ENCODE assay signal across 1 cellular context in the genomic region with DNA sequence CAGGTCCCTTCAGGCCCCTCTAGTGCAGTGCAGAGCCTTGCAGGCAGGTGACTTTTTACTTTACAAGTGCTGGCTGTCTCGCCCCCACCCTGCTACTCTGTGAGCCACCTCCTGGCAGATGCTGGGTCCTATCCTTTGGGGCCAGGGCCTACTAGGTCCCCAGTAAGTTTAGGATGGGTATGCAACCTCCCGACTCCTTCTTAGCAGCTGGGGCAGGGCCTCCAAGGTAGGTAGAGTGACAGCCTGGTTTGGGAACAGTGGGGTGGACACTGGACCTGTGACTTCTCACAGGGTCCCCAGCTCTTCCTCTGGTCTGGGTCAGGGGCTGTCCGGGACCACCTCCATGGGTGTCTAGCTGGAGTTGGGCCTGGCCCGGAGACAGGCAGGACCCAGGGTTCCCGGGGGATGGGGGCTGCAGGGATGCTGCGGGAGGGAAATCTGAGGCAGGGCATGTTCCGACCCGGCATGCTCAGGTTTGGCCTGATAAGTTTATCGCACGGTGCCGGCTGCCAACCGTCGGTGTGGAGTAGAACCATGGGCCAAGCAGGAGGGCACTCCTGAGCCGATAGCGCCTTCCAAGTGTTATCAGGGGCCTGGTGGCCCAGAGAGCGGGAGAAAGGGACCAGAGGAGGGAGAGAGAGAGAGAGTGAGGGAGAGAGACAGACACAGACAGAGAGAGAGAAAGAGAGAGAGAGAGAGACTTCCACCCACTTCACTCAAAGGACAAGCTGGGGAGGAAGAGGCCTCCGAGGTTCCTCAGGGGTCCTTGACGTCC.
TF ChIP-seq lines count a peak whose summit lies in the region.

No MANE protein-coding gene starts in this region.

TF ChIP-seq in K562, 482 proteins besides CTCF, POLR2A, EP300 and RAD21 (continued from another document and continues in another):
- TF ChIP-seq, protein P1, sequence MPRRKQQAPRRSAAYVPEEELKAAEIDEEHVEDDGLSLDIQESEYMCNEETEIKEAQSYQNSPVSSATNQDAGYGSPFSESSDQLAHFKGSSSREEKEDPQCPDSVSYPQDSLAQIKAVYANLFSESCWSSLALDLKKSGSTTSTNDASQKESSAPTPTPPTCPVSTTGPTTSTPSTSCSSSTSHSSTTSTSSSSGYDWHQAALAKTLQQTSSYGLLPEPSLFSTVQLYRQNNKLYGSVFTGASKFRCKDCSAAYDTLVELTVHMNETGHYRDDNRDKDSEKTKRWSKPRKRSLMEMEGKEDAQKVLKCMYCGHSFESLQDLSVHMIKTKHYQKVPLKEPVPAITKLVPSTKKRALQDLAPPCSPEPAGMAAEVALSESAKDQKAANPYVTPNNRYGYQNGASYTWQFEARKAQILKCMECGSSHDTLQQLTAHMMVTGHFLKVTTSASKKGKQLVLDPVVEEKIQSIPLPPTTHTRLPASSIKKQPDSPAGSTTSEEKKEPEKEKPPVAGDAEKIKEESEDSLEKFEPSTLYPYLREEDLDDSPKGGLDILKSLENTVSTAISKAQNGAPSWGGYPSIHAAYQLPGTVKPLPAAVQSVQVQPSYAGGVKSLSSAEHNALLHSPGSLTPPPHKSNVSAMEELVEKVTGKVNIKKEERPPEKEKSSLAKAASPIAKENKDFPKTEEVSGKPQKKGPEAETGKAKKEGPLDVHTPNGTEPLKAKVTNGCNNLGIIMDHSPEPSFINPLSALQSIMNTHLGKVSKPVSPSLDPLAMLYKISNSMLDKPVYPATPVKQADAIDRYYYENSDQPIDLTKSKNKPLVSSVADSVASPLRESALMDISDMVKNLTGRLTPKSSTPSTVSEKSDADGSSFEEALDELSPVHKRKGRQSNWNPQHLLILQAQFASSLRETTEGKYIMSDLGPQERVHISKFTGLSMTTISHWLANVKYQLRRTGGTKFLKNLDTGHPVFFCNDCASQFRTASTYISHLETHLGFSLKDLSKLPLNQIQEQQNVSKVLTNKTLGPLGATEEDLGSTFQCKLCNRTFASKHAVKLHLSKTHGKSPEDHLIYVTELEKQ (CRISPR knock-in tag; IDR thresholded peaks at IDR 0.05) = 0 out of 2 replicates have a peak, but pooled peaks have one; percentile 32
- TF ChIP-seq, protein P2, sequence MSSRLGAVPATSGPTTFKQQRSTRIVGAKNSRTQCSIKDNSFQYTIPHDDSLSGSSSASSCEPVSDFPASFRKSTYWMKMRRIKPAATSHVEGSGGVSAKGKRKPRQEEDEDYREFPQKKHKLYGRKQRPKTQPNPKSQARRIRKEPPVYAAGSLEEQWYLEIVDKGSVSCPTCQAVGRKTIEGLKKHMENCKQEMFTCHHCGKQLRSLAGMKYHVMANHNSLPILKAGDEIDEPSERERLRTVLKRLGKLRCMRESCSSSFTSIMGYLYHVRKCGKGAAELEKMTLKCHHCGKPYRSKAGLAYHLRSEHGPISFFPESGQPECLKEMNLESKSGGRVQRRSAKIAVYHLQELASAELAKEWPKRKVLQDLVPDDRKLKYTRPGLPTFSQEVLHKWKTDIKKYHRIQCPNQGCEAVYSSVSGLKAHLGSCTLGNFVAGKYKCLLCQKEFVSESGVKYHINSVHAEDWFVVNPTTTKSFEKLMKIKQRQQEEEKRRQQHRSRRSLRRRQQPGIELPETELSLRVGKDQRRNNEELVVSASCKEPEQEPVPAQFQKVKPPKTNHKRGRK (tag; IDR thresholded peaks at IDR 0.05) = no peak
- TF ChIP-seq DNMT1 (IDR thresholded peaks at IDR 0.05) (peak; percentile 74; the same call in 1 of the 2 replicates), MCM3 (IDR thresholded peaks at IDR 0.05) (no peak), ATF1 (CRISPR knock-in tag; IDR thresholded peaks at IDR 0.05) (no peak), ATF1 (tag; IDR thresholded peaks at IDR 0.05) (0 out of 2 replicates have a peak, but pooled peaks have one; percentile 29), SOX6 (IDR thresholded peaks at IDR 0.05) (peak; percentile 82), CAMTA2 (CRISPR knock-in tag; conservative IDR thresholded peaks at IDR 0.05) (no peak), DDX20 (tag; IDR thresholded peaks at IDR 0.05; ENCODE audit: low read depth) (no peak), NR2C2 (CRISPR knock-in tag; IDR thresholded peaks at IDR 0.05) (no peak), NR2C2 (tag; IDR thresholded peaks at IDR 0.05) (no peak), ZNF24 (IDR thresholded peaks at IDR 0.05) (0 out of 2 replicates have a peak, but pooled peaks have one; percentile 9), ZFPM2 (CRISPR knock-in tag; IDR thresholded peaks at IDR 0.05) (no peak), HMG20A (CRISPR knock-in tag; conservative IDR thresholded peaks at IDR 0.05) (no peak), SIX5 (IDR thresholded peaks at IDR 0.05; ENCODE audit: borderline replicate concordance in 1 of 2, insufficient read depth in 1 of 2, low read depth in 1 of 2, low read length in 2 of 2) (no peak), ZNF444 (CRISPR knock-in tag; IDR thresholded peaks at IDR 0.05) (0 out of 2 replicates have a peak, but pooled peaks have one; percentile 28), ZNF589 (CRISPR knock-in tag; IDR thresholded peaks at IDR 0.05; ENCODE audit: low read depth) (peak; percentile 50; the same call in 1 of the 2 replicates), MYNN (IDR thresholded peaks at IDR 0.05) (peak; percentile 89), MYNN (CRISPR knock-in tag; IDR thresholded peaks at IDR 0.05) (no peak), HLTF (IDR thresholded peaks at IDR 0.05) (peak; percentile 93), OTX1 (CRISPR knock-in tag; IDR thresholded peaks at IDR 0.05) (no peak), TGIF2 (CRISPR knock-in tag; IDR thresholded peaks at IDR 0.05) (no peak), FOXJ3 (CRISPR knock-in tag; IDR thresholded peaks at IDR 0.05) (no peak), ZEB2 (IDR thresholded peaks at IDR 0.05) (peak; percentile 53; the same call in 1 of the 2 replicates), CCNT2 (IDR thresholded peaks at IDR 0.05; ENCODE audit: borderline replicate concordance, extremely low read depth, insufficient read length, low read depth, low read length) (peak; percentile 81), NUFIP1 (IDR thresholded peaks at IDR 0.05; ENCODE audit: partially characterized antibody) (no peak), SMARCC2 (IDR thresholded peaks at IDR 0.05; ENCODE audit: low read depth) (peak; percentile 65; the same call in 1 of the 2 replicates), FOXM1 (IDR thresholded peaks at IDR 0.05; ENCODE audit: low read depth) (peak; percentile 77; the same call in 1 of the 2 replicates), FOXM1 (CRISPR knock-in tag; IDR thresholded peaks at IDR 0.05; ENCODE audit: low read depth) (no peak), ZNF41 (CRISPR knock-in tag; conservative IDR thresholded peaks at IDR 0.05) (no peak), ZFX (CRISPR knock-in tag; IDR thresholded peaks at IDR 0.05) (peak; percentile 57), ZNF445 (CRISPR knock-in tag; IDR thresholded peaks at IDR 0.05; ENCODE audit: low read depth) (no peak), ZBTB17 (CRISPR knock-in tag; IDR thresholded peaks at IDR 0.05) (peak; percentile 53; the same call in 1 of the 2 replicates), ZNF347 (CRISPR knock-in tag; IDR thresholded peaks at IDR 0.05; ENCODE audit: low read depth) (no peak), ZNF354B (CRISPR knock-in tag; IDR thresholded peaks at IDR 0.05) (no peak)
- TF ChIP-seq, protein P3, sequence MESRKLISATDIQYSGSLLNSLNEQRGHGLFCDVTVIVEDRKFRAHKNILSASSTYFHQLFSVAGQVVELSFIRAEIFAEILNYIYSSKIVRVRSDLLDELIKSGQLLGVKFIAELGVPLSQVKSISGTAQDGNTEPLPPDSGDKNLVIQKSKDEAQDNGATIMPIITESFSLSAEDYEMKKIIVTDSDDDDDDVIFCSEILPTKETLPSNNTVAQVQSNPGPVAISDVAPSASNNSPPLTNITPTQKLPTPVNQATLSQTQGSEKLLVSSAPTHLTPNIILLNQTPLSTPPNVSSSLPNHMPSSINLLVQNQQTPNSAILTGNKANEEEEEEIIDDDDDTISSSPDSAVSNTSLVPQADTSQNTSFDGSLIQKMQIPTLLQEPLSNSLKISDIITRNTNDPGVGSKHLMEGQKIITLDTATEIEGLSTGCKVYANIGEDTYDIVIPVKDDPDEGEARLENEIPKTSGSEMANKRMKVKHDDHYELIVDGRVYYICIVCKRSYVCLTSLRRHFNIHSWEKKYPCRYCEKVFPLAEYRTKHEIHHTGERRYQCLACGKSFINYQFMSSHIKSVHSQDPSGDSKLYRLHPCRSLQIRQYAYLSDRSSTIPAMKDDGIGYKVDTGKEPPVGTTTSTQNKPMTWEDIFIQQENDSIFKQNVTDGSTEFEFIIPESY (CRISPR knock-in tag; IDR thresholded peaks at IDR 0.05) = 0 out of 2 replicates have a peak, but pooled peaks have one; percentile 8
- TF ChIP-seq, protein P4, sequence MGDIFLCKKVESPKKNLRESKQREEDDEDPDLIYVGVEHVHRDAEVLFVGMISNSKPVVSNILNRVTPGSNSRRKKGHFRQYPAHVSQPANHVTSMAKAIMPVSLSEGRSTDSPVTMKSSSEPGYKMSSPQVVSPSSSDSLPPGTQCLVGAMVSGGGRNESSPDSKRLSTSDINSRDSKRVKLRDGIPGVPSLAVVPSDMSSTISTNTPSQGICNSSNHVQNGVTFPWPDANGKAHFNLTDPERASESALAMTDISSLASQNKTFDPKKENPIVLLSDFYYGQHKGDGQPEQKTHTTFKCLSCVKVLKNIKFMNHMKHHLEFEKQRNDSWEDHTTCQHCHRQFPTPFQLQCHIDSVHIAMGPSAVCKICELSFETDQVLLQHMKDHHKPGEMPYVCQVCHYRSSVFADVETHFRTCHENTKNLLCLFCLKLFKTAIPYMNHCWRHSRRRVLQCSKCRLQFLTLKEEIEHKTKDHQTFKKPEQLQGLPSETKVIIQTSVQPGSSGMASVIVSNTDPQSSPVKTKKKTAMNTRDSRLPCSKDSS (IDR thresholded peaks at IDR 0.05; ENCODE audit: low read depth, partially characterized antibody) = no peak
- TF ChIP-seq, protein P5, sequence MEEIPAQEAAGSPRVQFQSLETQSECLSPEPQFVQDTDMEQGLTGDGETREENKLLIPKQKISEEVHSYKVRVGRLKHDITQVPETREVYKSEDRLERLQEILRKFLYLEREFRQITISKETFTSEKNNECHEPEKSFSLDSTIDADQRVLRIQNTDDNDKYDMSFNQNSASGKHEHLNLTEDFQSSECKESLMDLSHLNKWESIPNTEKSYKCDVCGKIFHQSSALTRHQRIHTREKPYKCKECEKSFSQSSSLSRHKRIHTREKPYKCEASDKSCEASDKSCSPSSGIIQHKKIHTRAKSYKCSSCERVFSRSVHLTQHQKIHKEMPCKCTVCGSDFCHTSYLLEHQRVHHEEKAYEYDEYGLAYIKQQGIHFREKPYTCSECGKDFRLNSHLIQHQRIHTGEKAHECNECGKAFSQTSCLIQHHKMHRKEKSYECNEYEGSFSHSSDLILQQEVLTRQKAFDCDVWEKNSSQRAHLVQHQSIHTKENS (CRISPR knock-in tag; IDR thresholded peaks at IDR 0.05) = no peak
- TF ChIP-seq, protein P6, sequence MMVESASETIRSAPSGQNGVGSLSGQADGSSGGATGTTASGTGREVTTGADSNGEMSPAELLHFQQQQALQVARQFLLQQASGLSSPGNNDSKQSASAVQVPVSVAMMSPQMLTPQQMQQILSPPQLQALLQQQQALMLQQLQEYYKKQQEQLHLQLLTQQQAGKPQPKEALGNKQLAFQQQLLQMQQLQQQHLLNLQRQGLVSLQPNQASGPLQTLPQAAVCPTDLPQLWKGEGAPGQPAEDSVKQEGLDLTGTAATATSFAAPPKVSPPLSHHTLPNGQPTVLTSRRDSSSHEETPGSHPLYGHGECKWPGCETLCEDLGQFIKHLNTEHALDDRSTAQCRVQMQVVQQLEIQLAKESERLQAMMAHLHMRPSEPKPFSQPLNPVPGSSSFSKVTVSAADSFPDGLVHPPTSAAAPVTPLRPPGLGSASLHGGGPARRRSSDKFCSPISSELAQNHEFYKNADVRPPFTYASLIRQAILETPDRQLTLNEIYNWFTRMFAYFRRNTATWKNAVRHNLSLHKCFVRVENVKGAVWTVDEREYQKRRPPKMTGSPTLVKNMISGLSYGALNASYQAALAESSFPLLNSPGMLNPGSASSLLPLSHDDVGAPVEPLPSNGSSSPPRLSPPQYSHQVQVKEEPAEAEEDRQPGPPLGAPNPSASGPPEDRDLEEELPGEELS (CRISPR knock-in tag; IDR thresholded peaks at IDR 0.05; ENCODE audit: borderline replicate concordance) = peak; percentile 23; the same call in 1 of the 2 replicates
- TF ChIP-seq, protein P7, sequence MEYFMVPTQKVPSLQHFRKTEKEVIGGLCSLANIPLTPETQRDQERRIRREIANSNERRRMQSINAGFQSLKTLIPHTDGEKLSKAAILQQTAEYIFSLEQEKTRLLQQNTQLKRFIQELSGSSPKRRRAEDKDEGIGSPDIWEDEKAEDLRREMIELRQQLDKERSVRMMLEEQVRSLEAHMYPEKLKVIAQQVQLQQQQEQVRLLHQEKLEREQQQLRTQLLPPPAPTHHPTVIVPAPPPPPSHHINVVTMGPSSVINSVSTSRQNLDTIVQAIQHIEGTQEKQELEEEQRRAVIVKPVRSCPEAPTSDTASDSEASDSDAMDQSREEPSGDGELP (CRISPR knock-in tag; IDR thresholded peaks at IDR 0.05; ENCODE audit: borderline replicate concordance) = peak; percentile 69; the same call in 1 of the 2 replicates
- TF ChIP-seq, protein P8, sequence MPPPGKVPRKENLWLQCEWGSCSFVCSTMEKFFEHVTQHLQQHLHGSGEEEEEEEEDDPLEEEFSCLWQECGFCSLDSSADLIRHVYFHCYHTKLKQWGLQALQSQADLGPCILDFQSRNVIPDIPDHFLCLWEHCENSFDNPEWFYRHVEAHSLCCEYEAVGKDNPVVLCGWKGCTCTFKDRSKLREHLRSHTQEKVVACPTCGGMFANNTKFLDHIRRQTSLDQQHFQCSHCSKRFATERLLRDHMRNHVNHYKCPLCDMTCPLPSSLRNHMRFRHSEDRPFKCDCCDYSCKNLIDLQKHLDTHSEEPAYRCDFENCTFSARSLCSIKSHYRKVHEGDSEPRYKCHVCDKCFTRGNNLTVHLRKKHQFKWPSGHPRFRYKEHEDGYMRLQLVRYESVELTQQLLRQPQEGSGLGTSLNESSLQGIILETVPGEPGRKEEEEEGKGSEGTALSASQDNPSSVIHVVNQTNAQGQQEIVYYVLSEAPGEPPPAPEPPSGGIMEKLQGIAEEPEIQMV (tag; conservative IDR thresholded peaks at IDR 0.05; ENCODE audit: low read depth) = no peak
- TF ChIP-seq, protein P9, sequence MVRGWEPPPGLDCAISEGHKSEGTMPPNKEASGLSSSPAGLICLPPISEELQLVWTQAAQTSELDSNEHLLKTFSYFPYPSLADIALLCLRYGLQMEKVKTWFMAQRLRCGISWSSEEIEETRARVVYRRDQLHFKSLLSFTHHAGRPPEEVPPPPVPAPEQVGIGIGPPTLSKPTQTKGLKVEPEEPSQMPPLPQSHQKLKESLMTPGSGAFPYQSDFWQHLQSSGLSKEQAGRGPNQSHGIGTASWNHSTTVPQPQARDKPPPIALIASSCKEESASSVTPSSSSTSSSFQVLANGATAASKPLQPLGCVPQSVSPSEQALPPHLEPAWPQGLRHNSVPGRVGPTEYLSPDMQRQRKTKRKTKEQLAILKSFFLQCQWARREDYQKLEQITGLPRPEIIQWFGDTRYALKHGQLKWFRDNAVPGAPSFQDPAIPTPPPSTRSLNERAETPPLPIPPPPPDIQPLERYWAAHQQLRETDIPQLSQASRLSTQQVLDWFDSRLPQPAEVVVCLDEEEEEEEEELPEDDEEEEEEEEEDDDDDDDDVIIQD (CRISPR knock-in tag; IDR thresholded peaks at IDR 0.05) = no peak
- TF ChIP-seq, protein P10, sequence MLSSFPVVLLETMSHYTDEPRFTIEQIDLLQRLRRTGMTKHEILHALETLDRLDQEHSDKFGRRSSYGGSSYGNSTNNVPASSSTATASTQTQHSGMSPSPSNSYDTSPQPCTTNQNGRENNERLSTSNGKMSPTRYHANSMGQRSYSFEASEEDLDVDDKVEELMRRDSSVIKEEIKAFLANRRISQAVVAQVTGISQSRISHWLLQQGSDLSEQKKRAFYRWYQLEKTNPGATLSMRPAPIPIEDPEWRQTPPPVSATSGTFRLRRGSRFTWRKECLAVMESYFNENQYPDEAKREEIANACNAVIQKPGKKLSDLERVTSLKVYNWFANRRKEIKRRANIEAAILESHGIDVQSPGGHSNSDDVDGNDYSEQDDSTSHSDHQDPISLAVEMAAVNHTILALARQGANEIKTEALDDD (IDR thresholded peaks at IDR 0.05) = no peak
